ENCODE assay signal across 9 cellular contexts in genomic region chr1:207883660-207884245, GRCh38. TPM values are rescaled to one million over a fixed set of nuclear protein-coding genes. Genes with fewer than 3 reads are reported as not detected.
DNase-seq lines count a peak whose midpoint lies in the region; ATAC-seq lines count a peak whose summit lies in the region.
"Had no signal": no experiment of that assay in that cellular context is flagged by ENCODE, and none has a peak within 500 bp of the region (broad histone marks: within the 10 kb centered on the region; RNA-seq: fewer than 3 reads in every experiment).

No MANE protein-coding gene starts in this region.

- H3K27ac ChIP-seq in skin epidermis, result peak overlapping the region in 11 of 21 experiments; percentile 5 to 73 (median 31)

- H3K4me1 Mint-ChIP-seq in T-helper 1 cell treated with Interleukin-12 subunit alpha and Interleukin-12 subunit beta and Interleukin-4 antibody, amounts not matched to agents 30 μg/mL and 1 μg/mL, for 36 hours (ENCODE audit: low read depth), result peaks cover 41% of the 10 kb centered on the region
- peaks cover 51% of the 10 kb centered on the region for H3K4me1 Mint-ChIP-seq in activated T-helper 2 cell treated with anti-CD3 and anti-CD28 coated beads, Interferon-gamma antibody, Interleukin-2, Interleukin-4, amounts not matched to agents 10 μg/mL and 5 μg/mL and 100 μg/mL, durations not matched to agents 14 hours and 24 hours and 36 hours (ENCODE audit: low read depth)

- peaks cover 2% of the 10 kb centered on the region for H3K36me3 Mint-ChIP-seq in T-helper 1 cell treated with Interleukin-12 subunit alpha and Interleukin-12 subunit beta and Interleukin-4 antibody, amounts not matched to agents 30 μg/mL and 1 μg/mL, for 36 hours (ENCODE audit: low read depth)
- no peaks in the 10 kb centered on the region for H3K36me3 Mint-ChIP-seq in activated T-helper 2 cell treated with anti-CD3 and anti-CD28 coated beads, Interferon-gamma antibody, Interleukin-2, Interleukin-4, amounts not matched to agents 10 μg/mL and 5 μg/mL and 100 μg/mL, durations not matched to agents 14 hours and 24 hours and 36 hours (ENCODE audit: low read depth)

- ATAC-seq in HG03108 (IDR thresholded peaks at IDR 0.05; ENCODE audit: unreplicated experiment) (peak; percentile 5), GM19467 (IDR thresholded peaks at IDR 0.05; ENCODE audit: unreplicated experiment) (no peak)

- in situ Hi-C loops in G401 (cut with HindIII; ENCODE audit: low sequenced_read_pairs), result no loop called here

- H3K27me3 Mint-ChIP-seq in T-helper 1 cell treated with Interleukin-12 subunit alpha and Interleukin-12 subunit beta and Interleukin-4 antibody, amounts not matched to agents 30 μg/mL and 1 μg/mL, for 36 hours (ENCODE audit: low read depth), result peaks cover 3% of the 10 kb centered on the region
- no peaks in the 10 kb centered on the region for H3K27me3 Mint-ChIP-seq in activated T-helper 2 cell treated with anti-CD3 and anti-CD28 coated beads, Interferon-gamma antibody, Interleukin-2, Interleukin-4, amounts not matched to agents 10 μg/mL and 5 μg/mL and 100 μg/mL, durations not matched to agents 14 hours and 24 hours and 36 hours (ENCODE audit: low read depth)

- peak overlapping the region in 1 of 7 experiments; percentile 9 for H3K4me3 ChIP-seq in skin epidermis

- DNase-seq in T-helper 1 cell (no peak), NCI-H2171 treated with DMSO at 0.1 percent for 48 hours (lab: John Stamatoyannopoulos, UW) (no peak), G401 (ENCODE audit: low spot score) (no peak)
- DNase-seq in activated T-helper 2 cell treated with anti-CD3 and anti-CD28 coated beads, Interferon-gamma antibody, Interleukin-2, Interleukin-4, amounts not matched to agents 10 μg/mL and 5 μg/mL and 100 μg/mL, durations not matched to agents 14 hours and 24 hours and 36 hours (ENCODE audit: low spot score), result no peak

- intact Hi-C loops in activated T-helper 2 cell treated with anti-CD3 and anti-CD28 coated beads, Interferon-gamma antibody, Interleukin-2, Interleukin-4, amounts not matched to agents 10 μg/mL and 5 μg/mL and 100 μg/mL, durations not matched to agents 14 hours and 24 hours and 36 hours (cut with micrococcal nuclease), result loop anchor here (1.0 to 5.0 kb wide), 5 partner anchors 10 to 131 kb away; partner anchors contain the start of gene CD46

- peak overlapping the region; percentile 97 for H3K27ac Mint-ChIP-seq in T-helper 1 cell treated with Interleukin-12 subunit alpha and Interleukin-12 subunit beta and Interleukin-4 antibody, amounts not matched to agents 30 μg/mL and 1 μg/mL, for 36 hours
- peak overlapping the region; percentile 94 for H3K27ac Mint-ChIP-seq in activated T-helper 2 cell treated with anti-CD3 and anti-CD28 coated beads, Interferon-gamma antibody, Interleukin-2, Interleukin-4, amounts not matched to agents 10 μg/mL and 5 μg/mL and 100 μg/mL, durations not matched to agents 14 hours and 24 hours and 36 hours

- H3K9me3 Mint-ChIP-seq in T-helper 1 cell treated with Interleukin-12 subunit alpha and Interleukin-12 subunit beta and Interleukin-4 antibody, amounts not matched to agents 30 μg/mL and 1 μg/mL, for 36 hours, result no peaks in the 10 kb centered on the region
- H3K9me3 Mint-ChIP-seq in activated T-helper 2 cell treated with anti-CD3 and anti-CD28 coated beads, Interferon-gamma antibody, Interleukin-2, Interleukin-4, amounts not matched to agents 10 μg/mL and 5 μg/mL and 100 μg/mL, durations not matched to agents 14 hours and 24 hours and 36 hours, result no peaks in the 10 kb centered on the region

- peak overlapping the region; percentile 87 for H3K4me3 Mint-ChIP-seq in T-helper 1 cell treated with Interleukin-12 subunit alpha and Interleukin-12 subunit beta and Interleukin-4 antibody, amounts not matched to agents 30 μg/mL and 1 μg/mL, for 36 hours
- peak overlapping the region; percentile 83 for H3K4me3 Mint-ChIP-seq in activated T-helper 2 cell treated with anti-CD3 and anti-CD28 coated beads, Interferon-gamma antibody, Interleukin-2, Interleukin-4, amounts not matched to agents 10 μg/mL and 5 μg/mL and 100 μg/mL, durations not matched to agents 14 hours and 24 hours and 36 hours (ENCODE audit: low read depth)

RNA-seq across cellular contexts. Expression of gene CD34, which starts 27.2 kb away (rescaled TPM):
- not detected in 2 replicates for total RNA-seq in activated T-helper 2 cell treated with anti-CD3 and anti-CD28 coated beads, Interferon-gamma antibody, Interleukin-2, Interleukin-4, amounts not matched to agents 10 μg/mL and 5 μg/mL and 100 μg/mL, durations not matched to agents 14 hours and 24 hours and 36 hours
- not detected in 2 replicates for total RNA-seq in G401 (2014; rRNA removed; shearing (Covaris generic))
- total RNA-seq: A673 had no signal
